Comparison of ENCODE assay signal across 1 cellular context in genomic region chr15:40558952-40559742, GRCh38.
A peak's percentile ranks its signal among the peaks of the same experiment; 100 is the strongest.
TF ChIP-seq lines count a peak whose summit lies in the region.

No MANE protein-coding gene starts in this region.

TF ChIP-seq in K562, 482 proteins besides CTCF, POLR2A, EP300 and RAD21 (continued from another document and continues in another):
- TF ChIP-seq ARID3A (IDR thresholded peaks at IDR 0.05; ENCODE audit: borderline replicate concordance, low read depth, low read length): peak; percentile 95
- TF ChIP-seq SIX5 (IDR thresholded peaks at IDR 0.05; ENCODE audit: borderline replicate concordance in 1 of 2, insufficient read depth in 1 of 2, low read depth in 1 of 2, low read length in 2 of 2): no peak
- peak; percentile 41; the same call in 1 of the 2 replicates for TF ChIP-seq MGA (IDR thresholded peaks at IDR 0.05)
- TF ChIP-seq DPF2 (IDR thresholded peaks at IDR 0.05): peak; percentile 98
- TF ChIP-seq LEF1 (IDR thresholded peaks at IDR 0.05): peak; percentile 83
- peak; percentile 93 for TF ChIP-seq NFIC (IDR thresholded peaks at IDR 0.05)
- TF ChIP-seq SMARCC2 (IDR thresholded peaks at IDR 0.05; ENCODE audit: low read depth): peak; percentile 84
- TF ChIP-seq KDM4B (IDR thresholded peaks at IDR 0.05; ENCODE audit: borderline replicate concordance in 2 of 2, low read depth in 1 of 2): no peak
- peak; percentile 21 for TF ChIP-seq ARHGAP35 (IDR thresholded peaks at IDR 0.05; ENCODE audit: partially characterized antibody)
- TF ChIP-seq RBM15 (IDR thresholded peaks at IDR 0.05; ENCODE audit: insufficient read depth, low read length): no peak
- no peak for TF ChIP-seq ZNF77 (CRISPR knock-in tag; IDR thresholded peaks at IDR 0.05)
- no peak for TF ChIP-seq STAT5B (CRISPR knock-in tag; IDR thresholded peaks at IDR 0.05)
- TF ChIP-seq USF2 (CRISPR knock-in tag; IDR thresholded peaks at IDR 0.05): peak; percentile 90
- TF ChIP-seq MLLT1 (IDR thresholded peaks at IDR 0.05): 0 out of 4 replicates have a peak, but pooled peaks of 1 of the 2 experiments have one; percentile 28
- TF ChIP-seq TAL1 (IDR thresholded peaks at IDR 0.05): peak; percentile 98
- TF ChIP-seq HES1 (IDR thresholded peaks at IDR 0.05; ENCODE audit: low read depth): peak; percentile 80
- no peak for TF ChIP-seq XRCC5 (IDR thresholded peaks at IDR 0.05; ENCODE audit: low read depth, low read length)
- TF ChIP-seq ZNF583 (CRISPR knock-in tag; IDR thresholded peaks at IDR 0.05): no peak
- TF ChIP-seq RCOR1 (IDR thresholded peaks at IDR 0.05; ENCODE audit: borderline replicate concordance in 1 of 2, low read depth in 2 of 2, low read length in 2 of 2): peak; percentile 79 to 85
- TF ChIP-seq ZNF175 (CRISPR knock-in tag; IDR thresholded peaks at IDR 0.05; ENCODE audit: low read depth): peak; percentile 83
- peak; percentile 77 for TF ChIP-seq HLTF (IDR thresholded peaks at IDR 0.05)
- no peak for TF ChIP-seq FOXP1 (CRISPR knock-in tag; IDR thresholded peaks at IDR 0.05)
- no peak for TF ChIP-seq TRIM25 (IDR thresholded peaks at IDR 0.05; ENCODE audit: borderline replicate concordance)
- TF ChIP-seq MECOM (CRISPR knock-in tag; IDR thresholded peaks at IDR 0.05): peak; percentile 82
- peak; percentile 67; the same call in 1 of the 2 replicates for TF ChIP-seq SP1 (CRISPR knock-in tag; IDR thresholded peaks at IDR 0.05)
- no peak for TF ChIP-seq ZBTB26 (CRISPR knock-in tag; IDR thresholded peaks at IDR 0.05)
- TF ChIP-seq NFATC3 (IDR thresholded peaks at IDR 0.05): 0 out of 2 replicates have a peak, but pooled peaks have one; percentile 24
- TF ChIP-seq GTF2A2 (tag; IDR thresholded peaks at IDR 0.05): no peak
- TF ChIP-seq ADNP (tag; IDR thresholded peaks at IDR 0.05): peak; percentile 84; the same call in 1 of the 2 replicates
- peak; percentile 12 to 81; a peak in 3 of 4 replicates for TF ChIP-seq HDAC1 (IDR thresholded peaks at IDR 0.05)
- TF ChIP-seq ZNF57 (CRISPR knock-in tag; IDR thresholded peaks at IDR 0.05): no peak
- TF ChIP-seq GTF3C2 (IDR thresholded peaks at IDR 0.05; ENCODE audit: borderline replicate concordance, extremely low read depth, insufficient read length): no peak
- TF ChIP-seq POU5F1 (IDR thresholded peaks at IDR 0.05; ENCODE audit: borderline replicate concordance, low read depth, low read length, partially characterized antibody): no peak
- TF ChIP-seq SMARCB1 (IDR thresholded peaks at IDR 0.05; ENCODE audit: insufficient read length, low read depth): peak; percentile 52
- no peak for TF ChIP-seq ZNF311 (CRISPR knock-in tag; IDR thresholded peaks at IDR 0.05)
- TF ChIP-seq EHMT2 (IDR thresholded peaks at IDR 0.05): peak; percentile 90
- TF ChIP-seq ZNF584 (CRISPR knock-in tag; IDR thresholded peaks at IDR 0.05; ENCODE audit: low read depth): no peak
- peak; percentile 48 for TF ChIP-seq ATF7 (IDR thresholded peaks at IDR 0.05)
- peak; percentile 34; the same call in 1 of the 2 replicates for TF ChIP-seq CEBPB (tag; IDR thresholded peaks at IDR 0.05)
- TF ChIP-seq NEUROD1 (IDR thresholded peaks at IDR 0.05; ENCODE audit: borderline replicate concordance, low read depth, low read length, partially characterized antibody): peak; percentile 36
- peak; percentile 97 for TF ChIP-seq PML (IDR thresholded peaks at IDR 0.05; ENCODE audit: low read length)
- peak; percentile 91 for TF ChIP-seq PHB2 (IDR thresholded peaks at IDR 0.05; ENCODE audit: low read depth)
